9 cellular contexts compared by ENCODE assay signal in the genomic region with DNA sequence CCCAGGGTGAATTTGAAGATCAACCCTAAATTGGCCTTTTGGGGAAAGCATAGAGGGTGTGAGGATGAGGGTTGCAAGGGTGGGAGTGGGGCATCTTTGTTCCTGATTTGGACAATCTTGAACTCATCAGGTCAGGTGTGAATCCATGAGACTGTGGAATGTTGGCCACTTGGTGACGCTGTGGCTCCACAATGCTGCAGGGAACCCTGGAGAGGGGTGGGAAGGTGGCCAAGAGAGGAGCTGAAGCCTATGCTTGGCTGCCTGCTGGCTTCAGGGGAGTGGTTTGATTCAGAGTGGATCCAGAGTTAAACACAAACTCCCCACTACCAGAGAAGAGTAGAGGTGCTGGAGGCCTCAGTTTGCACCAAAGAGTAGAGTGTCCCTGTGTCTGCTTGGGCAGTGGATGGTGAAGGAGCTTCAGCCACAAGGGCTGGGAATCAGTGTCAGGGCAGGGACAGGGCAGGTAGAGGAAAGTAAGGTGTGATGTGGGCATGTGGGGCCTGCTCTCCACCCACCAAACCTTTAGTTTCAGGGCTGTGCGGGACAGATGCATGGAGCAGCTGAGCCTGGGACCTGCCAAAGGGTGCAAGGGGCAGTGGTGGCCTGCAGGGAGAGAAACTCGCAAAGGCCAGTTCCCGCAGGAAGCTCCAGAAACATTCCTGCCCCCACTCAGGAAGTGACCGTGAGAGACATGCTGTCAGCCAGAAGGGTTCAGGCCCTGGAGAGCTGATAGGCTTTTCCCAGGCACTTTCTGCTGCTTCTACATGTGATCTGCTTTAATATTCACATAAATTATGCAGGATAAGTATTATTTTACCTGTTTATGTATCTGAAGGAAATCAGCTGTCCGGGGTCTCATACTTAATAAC.
DNase-seq lines count a peak whose midpoint lies in the region; ATAC-seq and TF ChIP-seq lines count a peak whose summit lies in the region.
"Had no signal": no experiment of that assay in that cellular context is flagged by ENCODE, and none has a peak within 500 bp of the region (broad histone marks: within the 10 kb centered on the region; RNA-seq: fewer than 3 reads in every experiment).

No MANE protein-coding gene starts in this region.

- H3K9me3 Mint-ChIP-seq in naive thymus-derived CD4-positive, alpha-beta T cell: no peaks in the 10 kb centered on the region

- H3K27ac ChIP-seq in PC-3 (ENCODE audit: low read length): no peak overlapping the region
- H3K27ac ChIP-seq in naive thymus-derived CD4-positive, alpha-beta T cell (ENCODE audit: low read depth, low read length): no peak overlapping the region

- no peaks in the 10 kb centered on the region for H3K36me3 ChIP-seq in PC-3 (ENCODE audit: low read depth, low read length)
- H3K36me3 ChIP-seq in naive thymus-derived CD4-positive, alpha-beta T cell (ENCODE audit: control insufficient read depth in 2 of 3, insufficient read depth in 3 of 3, low read length in 3 of 3): no peaks in the 10 kb centered on the region

- H3K4me1 ChIP-seq in PC-3 (ENCODE audit: insufficient read depth, low read length): no peaks in the 10 kb centered on the region
- H3K4me1 ChIP-seq in naive thymus-derived CD4-positive, alpha-beta T cell (ENCODE audit: control insufficient read depth in 2 of 2, insufficient read depth in 2 of 2, low read length in 2 of 2): no peaks in the 10 kb centered on the region

- CTCF ChIA-PET in PC-3 (lab: Charles Lee): no interaction called here
- CTCF ChIA-PET in naive thymus-derived CD4-positive, alpha-beta T cell (lab: Charles Lee): no interaction called here

- no peak overlapping the region for H3K4me2 ChIP-seq in PC-3 (ENCODE audit: low read length)

- BruUV-seq in PC-3 (replicated peaks; lab: Mats Ljungman, UMichigan): no TSS peak

- peaks cover 68% of the 10 kb centered on the region for H3K27me3 ChIP-seq in PC-3 (ENCODE audit: low read length)
- H3K27me3 ChIP-seq in naive thymus-derived CD4-positive, alpha-beta T cell (ENCODE audit: control insufficient read depth in 2 of 2, insufficient read depth in 2 of 2, low read length in 2 of 2): no peaks in the 10 kb centered on the region

- no peaks in the 10 kb centered on the region for H3F3A ChIP-seq in PC-3 (ENCODE audit: low read length, unreplicated experiment)

- H3K9me3 ChIP-seq in PC-3 (ENCODE audit: low read length): no peaks in the 10 kb centered on the region
- H3K9me3 ChIP-seq in naive thymus-derived CD4-positive, alpha-beta T cell (ENCODE audit: control insufficient read depth in 2 of 3, low read length in 3 of 3): no peaks in the 10 kb centered on the region

- peak overlapping the region in 4 of 9 donors; percentile 35 to 78 (median 57) for H3K27ac Mint-ChIP-seq in naive thymus-derived CD4-positive, alpha-beta T cell

- H3K36me3 Mint-ChIP-seq in naive thymus-derived CD4-positive, alpha-beta T cell: no peaks in the 10 kb centered on the region

- ATAC-seq in PC-3: peak; percentile 64
- no peak for ATAC-seq in naive thymus-derived CD4-positive, alpha-beta T cell
- no peak for ATAC-seq in HG03135 (IDR thresholded peaks at IDR 0.05; ENCODE audit: unreplicated experiment)
- no peak for ATAC-seq in GM18498 (IDR thresholded peaks at IDR 0.05; ENCODE audit: unreplicated experiment)

- H3K9ac ChIP-seq in PC-3 (ENCODE audit: low read length): no peak overlapping the region

- no peaks in the 10 kb centered on the region for H4K20me1 ChIP-seq in PC-3 (ENCODE audit: low read length)

- H3K79me2 ChIP-seq in PC-3 (ENCODE audit: low read length): no peaks in the 10 kb centered on the region

- H3K4me1 Mint-ChIP-seq in naive thymus-derived CD4-positive, alpha-beta T cell: peaks cover 1 to 24% (median 8%) of the 10 kb centered on the region in 7 donors

- POLR2A ChIA-PET in PC-3 (lab: Charles Lee; ENCODE audit: unreplicated experiment): no interaction called here
- POLR2A ChIA-PET in naive thymus-derived CD4-positive, alpha-beta T cell (lab: Charles Lee): interaction anchor here (1.0 kb wide), 1 partner anchor 471 kb away, joined by 4 read pairs; no protein-coding TSS in a partner anchor

- intact Hi-C loops in PC-3 (cut with micrococcal nuclease): no loop called here
- intact Hi-C loops in naive thymus-derived CD4-positive, alpha-beta T cell (cut with micrococcal nuclease): no loop called here

- peak overlapping the region in 5 of 10 donors; percentile 13 to 52 (median 17) for H3K4me3 Mint-ChIP-seq in naive thymus-derived CD4-positive, alpha-beta T cell

- TF ChIP-seq CTCF in GM12872 (IDR thresholded peaks at IDR 0.05; ENCODE audit: insufficient read depth, low read depth, low read length): peak; percentile 35; the same call in 1 of the 3 replicates
- peak; percentile 64 for TF ChIP-seq CTCF in PC-3 (conservative IDR thresholded peaks at IDR 0.05; ENCODE audit: low read depth, low read length)

- DNase-seq in A172 (ENCODE audit: low spot score) (peak; percentile 52), PC-3 (peak; percentile 61), globus pallidus (ENCODE audit: low spot score) (peak; percentile 36), GF-D8 (lab: John Stamatoyannopoulos, UW) (no peak)
- DNase-seq in naive thymus-derived CD4-positive, alpha-beta T cell: no peak
- DNase-seq: foreskin melanocyte had no signal

- no peaks in the 10 kb centered on the region for H3K9me2 ChIP-seq in PC-3 (replicated peaks; ENCODE audit: low read length)

- H2AFZ ChIP-seq in PC-3 (ENCODE audit: low read length): no peak overlapping the region

- peaks cover 0 to 21% (median 10%) of the 10 kb centered on the region in 5 donors for H3K27me3 Mint-ChIP-seq in naive thymus-derived CD4-positive, alpha-beta T cell

- H3K4me3 ChIP-seq in PC-3 (ENCODE audit: low read length): no peak overlapping the region
- H3K4me3 ChIP-seq in naive thymus-derived CD4-positive, alpha-beta T cell (ENCODE audit: low read length): no peak overlapping the region

Comparison
In these comparisons a context has a peak if more than half of its experiments do, and no peak if none do; other contexts are left out.
1. DNase-seq: peak in A172 (single experiment), PC-3 (single experiment) and globus pallidus (single experiment); none in naive thymus-derived CD4-positive, alpha-beta T cell (0 of 9) and GF-D8 (single experiment).